Comparison of ENCODE assay signal across 21 cellular contexts in the genomic region with DNA sequence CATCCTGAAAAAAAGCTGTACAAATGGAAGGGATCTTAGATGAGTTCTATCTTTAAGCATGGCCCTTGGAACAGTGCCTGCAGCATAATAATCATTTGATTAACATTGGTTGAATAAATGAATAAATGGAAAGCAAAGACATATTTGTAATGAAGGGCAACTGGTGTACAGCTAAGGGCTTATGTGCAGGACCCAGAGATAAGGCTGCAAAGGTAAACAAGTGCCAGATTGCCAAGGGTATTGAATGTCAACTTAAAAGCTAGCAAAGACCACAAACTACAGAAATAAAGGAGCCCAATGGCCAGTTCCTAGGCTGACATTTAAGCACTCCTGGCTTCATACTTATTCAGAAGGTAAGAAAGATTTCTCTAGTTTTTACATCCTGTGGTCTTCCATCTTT.
"Had no signal": no experiment of that assay in that cellular context is flagged by ENCODE, and none has a peak within 500 bp of the region (broad histone marks: within the 10 kb centered on the region; RNA-seq: fewer than 3 reads in every experiment).

No MANE protein-coding gene starts in this region.

- H3K9me3 Mint-ChIP-seq: activated CD4-positive, alpha-beta memory T cell treated with anti-CD3 and anti-CD28 coated beads for 36 hours; activated naive CD8-positive, alpha-beta T cell treated with anti-CD3 and anti-CD28 coated beads, Interleukin-2, amount 10 ng/mL, durations not matched to agents 7 days and 5 days; activated T-cell treated with anti-CD3 and anti-CD28 coated beads, Interleukin-2, amount 50 U/mL, for 4 hours; dendritic cell treated with granulocyte-macrophage colony-stimulating factor and Interleukin-4, amounts not matched to agents 40 ng/mL and 50 ng/mL, for 4 days; immature natural killer cell; naive thymus-derived CD8-positive, alpha-beta T cell; stimulated activated naive CD8-positive, alpha-beta T cell treated with anti-CD3 and anti-CD28 coated beads, Interleukin-15, Interleukin-2, amounts not matched to agents 100 ng/mL and 50 ng/mL, for 24 hours had no signal

- H3K4me3 Mint-ChIP-seq: activated CD4-positive, alpha-beta memory T cell treated with anti-CD3 and anti-CD28 coated beads for 36 hours; activated naive CD8-positive, alpha-beta T cell treated with anti-CD3 and anti-CD28 coated beads, Interleukin-2, amount 10 ng/mL, durations not matched to agents 7 days and 5 days; activated T-cell treated with anti-CD3 and anti-CD28 coated beads, Interleukin-2, amount 50 U/mL, for 4 hours; dendritic cell treated with granulocyte-macrophage colony-stimulating factor and Interleukin-4, amounts not matched to agents 40 ng/mL and 50 ng/mL, for 4 days; immature natural killer cell; naive thymus-derived CD8-positive, alpha-beta T cell; stimulated activated naive CD8-positive, alpha-beta T cell treated with anti-CD3 and anti-CD28 coated beads, Interleukin-15, Interleukin-2, amounts not matched to agents 100 ng/mL and 50 ng/mL, for 24 hours had no signal

- H3K4me3 ChIP-seq: right atrium auricular region, skin epidermis, upper lobe of left lung had no signal

- H3K27ac ChIP-seq: brain microvascular endothelial cell, neutrophil, right atrium auricular region, skin epidermis, upper lobe of left lung, WERI-Rb-1 had no signal

- ATAC-seq: activated T-cell treated with anti-CD3 and anti-CD28 coated beads, Interleukin-2, amount 50 U/mL, for 4 hours; naive thymus-derived CD8-positive, alpha-beta T cell had no signal

- H3K27me3 ChIP-seq: brain microvascular endothelial cell, neutrophil, right atrium auricular region, upper lobe of left lung had no signal

- H3K27me3 Mint-ChIP-seq: activated CD4-positive, alpha-beta memory T cell treated with anti-CD3 and anti-CD28 coated beads for 36 hours; activated naive CD8-positive, alpha-beta T cell treated with anti-CD3 and anti-CD28 coated beads, Interleukin-2, amount 10 ng/mL, durations not matched to agents 7 days and 5 days; dendritic cell treated with granulocyte-macrophage colony-stimulating factor and Interleukin-4, amounts not matched to agents 40 ng/mL and 50 ng/mL, for 4 days; naive thymus-derived CD8-positive, alpha-beta T cell; stimulated activated naive CD8-positive, alpha-beta T cell treated with anti-CD3 and anti-CD28 coated beads, Interleukin-15, Interleukin-2, amounts not matched to agents 100 ng/mL and 50 ng/mL, for 24 hours had no signal

- DNase-seq: activated CD4-positive, alpha-beta memory T cell treated with anti-CD3 and anti-CD28 coated beads for 36 hours; activated gamma-delta T cell treated with Interleukin-2 at 50 U/mL for 16 hours; activated naive CD8-positive, alpha-beta T cell treated with anti-CD3 and anti-CD28 coated beads, Interleukin-2, amount 10 ng/mL, durations not matched to agents 7 days and 5 days; activated T-cell treated with anti-CD3 and anti-CD28 coated beads, Interleukin-2, amount 50 U/mL, for 4 hours; brain microvascular endothelial cell; cerebellar nuclear complex; effector memory CD4-positive, alpha-beta T cell; foreskin melanocyte; head of caudate nucleus; immature natural killer cell; naive thymus-derived CD8-positive, alpha-beta T cell; stimulated activated CD4-positive, alpha-beta T cell treated with anti-CD3 and anti-CD28 coated beads, Interleukin-15, amount 100 ng/mL, for 24 hours; stimulated activated CD4-positive, alpha-beta T cell treated with anti-CD3 and anti-CD28 coated beads, Interleukin-4, amount 100 ng/mL, for 24 hours; SW 1271; upper lobe of left lung; WERI-Rb-1 had no signal

- H3K27ac Mint-ChIP-seq: activated CD4-positive, alpha-beta memory T cell treated with anti-CD3 and anti-CD28 coated beads for 36 hours; activated naive CD8-positive, alpha-beta T cell treated with anti-CD3 and anti-CD28 coated beads, Interleukin-2, amount 10 ng/mL, durations not matched to agents 7 days and 5 days; dendritic cell treated with granulocyte-macrophage colony-stimulating factor and Interleukin-4, amounts not matched to agents 40 ng/mL and 50 ng/mL, for 4 days; stimulated activated naive CD8-positive, alpha-beta T cell treated with anti-CD3 and anti-CD28 coated beads, Interleukin-15, Interleukin-2, amounts not matched to agents 100 ng/mL and 50 ng/mL, for 24 hours had no signal

- H3K9me3 ChIP-seq: neutrophil, right atrium auricular region, upper lobe of left lung had no signal
